Comparison of ENCODE assay signal across 15 cellular contexts in genomic region chr4:79210636-79211049, GRCh38.
DNase-seq lines count a peak whose midpoint lies in the region; ATAC-seq and TF ChIP-seq lines count a peak whose summit lies in the region.
"Had no signal": no experiment of that assay in that cellular context is flagged by ENCODE, and none has a peak within 500 bp of the region (broad histone marks: within the 10 kb centered on the region; RNA-seq: fewer than 3 reads in every experiment).

No MANE protein-coding gene starts in this region.

- peaks cover 20% of the 10 kb centered on the region for H3K9me3 Mint-ChIP-seq in glutamatergic neuron (ENCODE audit: unreplicated experiment)

- H3K4me1 Mint-ChIP-seq in glutamatergic neuron (ENCODE audit: low read depth, unreplicated experiment) = peaks cover 36% of the 10 kb centered on the region

- TF ChIP-seq CTCF in glutamatergic neuron (IDR thresholded peaks at IDR 0.05; ENCODE audit: partially characterized antibody, unreplicated experiment) (no peak), foreskin fibroblast (IDR thresholded peaks at IDR 0.05; ENCODE audit: low read depth, low read length) (no peak)

- peak; percentile 15 for DNase-seq in NCI-H748 (lab: John Stamatoyannopoulos, UW; ENCODE audit: unreplicated experiment)
- no peak for DNase-seq in NCI-H748 treated with DMSO at 0.1 percent for 48 hours (lab: John Stamatoyannopoulos, UW)
- DNase-seq in NCI-H82 (lab: John Stamatoyannopoulos, UW) = peak; percentile 48
- no peak for DNase-seq in glutamatergic neuron
- DNase-seq in NCI-H1092 treated with DMSO at 0.1 percent for 48 hours (lab: John Stamatoyannopoulos, UW) = no peak
- DNase-seq in foreskin fibroblast = no peak
- DNase-seq: DMS153, EL, HFFc6, MG63, NCI-H1105, NCI-H2029, NCI-H510A treated with DMSO at 0.1 percent for 48 hours, Right ventricle myocardium superior had no signal

- H3K36me3 Mint-ChIP-seq in glutamatergic neuron (ENCODE audit: unreplicated experiment) = peaks cover 17% of the 10 kb centered on the region

- H3K27ac Mint-ChIP-seq in glutamatergic neuron (ENCODE audit: unreplicated experiment) = peak overlapping the region; percentile 99
- H3K27ac Mint-ChIP-seq: HFFc6 had no signal

- no peak for ATAC-seq in GM21390 (IDR thresholded peaks at IDR 0.05; ENCODE audit: unreplicated experiment)

- H3K4me3 ChIP-seq in foreskin fibroblast (ENCODE audit: low read depth in 1 of 2, low read length in 2 of 2) = no peak overlapping the region
- H3K4me3 ChIP-seq: MG63 had no signal

- H3K4me3 Mint-ChIP-seq in glutamatergic neuron (ENCODE audit: unreplicated experiment) = no peak overlapping the region
- H3K4me3 Mint-ChIP-seq: HFFc6 had no signal

- H3K27me3 Mint-ChIP-seq in glutamatergic neuron (ENCODE audit: unreplicated experiment) = peaks cover 10% of the 10 kb centered on the region

Comparison
In these comparisons a context has a peak if more than half of its experiments do, and no peak if none do; other contexts are left out.
1. DNase-seq: peak in NCI-H748 (single experiment) and NCI-H82 (single experiment); none in NCI-H748 treated with DMSO at 0.1 percent for 48 hours (single experiment), glutamatergic neuron (single experiment), NCI-H1092 treated with DMSO at 0.1 percent for 48 hours (single experiment) and foreskin fibroblast (0 of 2).